Comparison of ENCODE assay signal across 11 cellular contexts in the genomic region with DNA sequence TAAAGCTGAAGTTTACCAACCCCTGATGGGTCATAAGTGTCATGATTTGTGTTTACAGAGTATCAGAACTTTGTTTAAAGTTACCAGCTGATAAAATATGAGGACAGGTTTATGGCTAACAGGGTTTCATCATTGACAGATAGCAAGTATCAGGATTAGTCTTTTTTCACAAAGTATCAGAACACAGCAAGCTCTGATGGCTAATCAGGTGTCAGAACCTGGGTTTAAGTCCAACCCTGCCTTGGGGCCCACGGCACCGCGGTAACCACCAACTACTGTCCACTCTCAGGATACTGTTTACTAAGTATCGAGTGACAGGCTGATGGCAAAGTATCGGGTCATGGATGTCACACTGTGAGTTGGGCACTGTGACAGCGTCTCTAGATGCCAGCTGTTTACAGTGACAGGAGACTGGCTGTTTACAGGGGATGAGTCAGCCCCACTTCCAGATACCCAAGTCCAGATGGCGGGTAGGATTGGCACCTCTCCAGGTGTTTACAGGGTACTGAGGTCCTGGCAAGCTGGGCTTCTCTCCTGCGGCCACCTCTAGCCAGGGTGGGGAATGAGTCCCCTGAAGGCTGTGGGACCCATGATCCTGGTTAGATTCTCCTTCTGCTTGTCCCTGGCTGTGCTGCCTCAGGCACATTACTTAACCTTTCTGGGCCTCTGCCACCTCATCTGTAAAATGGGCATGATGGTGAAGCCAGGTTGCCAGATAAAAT. TPM values are rescaled to one million over a fixed set of nuclear protein-coding genes. Genes with fewer than 3 reads are reported as not detected.
DNase-seq lines count a peak whose midpoint lies in the region; ATAC-seq and TF ChIP-seq lines count a peak whose summit lies in the region.
"Had no signal": no experiment of that assay in that cellular context is flagged by ENCODE, and none has a peak within 500 bp of the region (broad histone marks: within the 10 kb centered on the region; RNA-seq: fewer than 3 reads in every experiment).

No MANE protein-coding gene starts in this region.

- H3K36me3 ChIP-seq in osteoblast (ENCODE audit: insufficient read depth, low read length) (no peaks in the 10 kb centered on the region), ascending aorta (no peaks in the 10 kb centered on the region)
- H3K36me3 ChIP-seq in CD8-positive, alpha-beta T cell (ENCODE audit: insufficient read depth, low read length), result no peaks in the 10 kb centered on the region

- no peaks in the 10 kb centered on the region for H3K79me2 ChIP-seq in osteoblast (ENCODE audit: insufficient read depth, low read length)

- H3K27me3 Mint-ChIP-seq in CD8-positive, alpha-beta T cell (ENCODE audit: low read depth), result no peaks in the 10 kb centered on the region
- H3K27me3 Mint-ChIP-seq: naive B cell; stimulated activated memory B cell treated with anti-CD40 and anti-IgM and Interleukin-4, amounts not matched to agents 10 μg/mL and 1 μg/mL and 100 μg/mL, for 72 hours had no signal

- intact Hi-C loops in ascending aorta (cut with DNase I), result no loop called here
- intact Hi-C loops in CD8-positive, alpha-beta T cell (cut with DNase I, micrococcal nuclease), result no loop called here

- no peak overlapping the region for H3K27ac Mint-ChIP-seq in CD8-positive, alpha-beta T cell

- no peaks in the 10 kb centered on the region for H3K27me3 ChIP-seq in osteoblast (ENCODE audit: insufficient read depth, low read length)
- no peaks in the 10 kb centered on the region for H3K27me3 ChIP-seq in ascending aorta
- no peaks in the 10 kb centered on the region for H3K27me3 ChIP-seq in CD8-positive, alpha-beta T cell (ENCODE audit: insufficient read depth, low read length)

- TF ChIP-seq CTCF in osteoblast (IDR thresholded peaks at IDR 0.05; ENCODE audit: extremely low read depth, low read depth, low read length), result no peak
- TF ChIP-seq CTCF in ascending aorta (IDR thresholded peaks at IDR 0.05), result no peak
- TF ChIP-seq CTCF in CD8-positive, alpha-beta T cell (IDR thresholded peaks at IDR 0.05), result no peak

- H3K4me1 Mint-ChIP-seq in CD8-positive, alpha-beta T cell (ENCODE audit: low read depth), result peaks cover 20% of the 10 kb centered on the region

- H3K4me3 Mint-ChIP-seq in CD8-positive, alpha-beta T cell, result no peak overlapping the region
- H3K4me3 Mint-ChIP-seq: naive B cell; stimulated activated memory B cell treated with anti-CD40 and anti-IgM and Interleukin-4, amounts not matched to agents 10 μg/mL and 1 μg/mL and 100 μg/mL, for 72 hours had no signal

- no peak for ATAC-seq in CD8-positive, alpha-beta T cell
- ATAC-seq in HG03460 (IDR thresholded peaks at IDR 0.05; ENCODE audit: unreplicated experiment), result no peak
- ATAC-seq: stimulated activated memory B cell treated with anti-CD40 and anti-IgM and Interleukin-4, amounts not matched to agents 10 μg/mL and 1 μg/mL and 100 μg/mL, for 72 hours had no signal

- POLR2A ChIA-PET in CD8-positive, alpha-beta T cell (lab: Charles Lee), result interaction anchor here (0.9 to 1.4 kb wide), 3 partner anchors 9 to 16 kb away, joined by 4 to 7 read pairs (median 4); no protein-coding TSS in a partner anchor

- no peaks in the 10 kb centered on the region for H3K4me1 ChIP-seq in osteoblast (ENCODE audit: insufficient read depth, low read length)
- H3K4me1 ChIP-seq in ascending aorta, result no peaks in the 10 kb centered on the region
- H3K4me1 ChIP-seq in CD8-positive, alpha-beta T cell (ENCODE audit: insufficient read depth, low read length), result peaks cover 9% of the 10 kb centered on the region

- H3K9me3 Mint-ChIP-seq in CD8-positive, alpha-beta T cell, result no peaks in the 10 kb centered on the region
- H3K9me3 Mint-ChIP-seq: naive B cell; stimulated activated memory B cell treated with anti-CD40 and anti-IgM and Interleukin-4, amounts not matched to agents 10 μg/mL and 1 μg/mL and 100 μg/mL, for 72 hours had no signal

- no peak overlapping the region for H3K4me2 ChIP-seq in osteoblast (ENCODE audit: insufficient read depth, low read length)

- no peaks in the 10 kb centered on the region for H3K36me3 Mint-ChIP-seq in CD8-positive, alpha-beta T cell
- H3K36me3 Mint-ChIP-seq: naive B cell; stimulated activated memory B cell treated with anti-CD40 and anti-IgM and Interleukin-4, amounts not matched to agents 10 μg/mL and 1 μg/mL and 100 μg/mL, for 72 hours had no signal

- H2AFZ ChIP-seq in osteoblast (ENCODE audit: low read length), result no peak overlapping the region

- DNase-seq in DMS79 (lab: John Stamatoyannopoulos, UW) (peak; percentile 43), NCI-H2171 treated with DMSO at 0.1 percent for 48 hours (lab: John Stamatoyannopoulos, UW) (peak; percentile 95), caudate nucleus (lab: John Stamatoyannopoulos, UW) (peak in 37 of 61 donors; percentile 4 to 73 (median 33)), osteoblast (ENCODE audit: insufficient read length, low spot score, missing footprints) (peak; percentile 67), T-helper 2 cell (no peak), ascending aorta (ENCODE audit: low spot score in 2 of 2) (no peak)
- no peak for DNase-seq in CD8-positive, alpha-beta T cell
- DNase-seq: naive B cell, T-helper 9 cell had no signal

- H3K4me3 ChIP-seq in osteoblast (ENCODE audit: insufficient read depth, low read length) (no peak overlapping the region), ascending aorta (no peak overlapping the region)
- H3K4me3 ChIP-seq in CD8-positive, alpha-beta T cell (ENCODE audit: low read depth, low read length), result no peak overlapping the region

- H3K9me3 ChIP-seq in osteoblast (ENCODE audit: low read depth, low read length), result no peaks in the 10 kb centered on the region
- no peaks in the 10 kb centered on the region for H3K9me3 ChIP-seq in ascending aorta
- H3K9me3 ChIP-seq in CD8-positive, alpha-beta T cell (ENCODE audit: low read length), result no peaks in the 10 kb centered on the region

- CTCF ChIA-PET in CD8-positive, alpha-beta T cell (lab: Charles Lee), result interaction anchor here (0.7 to 1.6 kb wide), 2 partner anchors 15 to 23 kb away, joined by 3 to 5 read pairs; no protein-coding TSS in a partner anchor

- H4K20me1 ChIP-seq in osteoblast (ENCODE audit: insufficient read depth, low read length), result no peaks in the 10 kb centered on the region

- H3K27ac ChIP-seq in caudate nucleus (ENCODE audit: low read depth, low read length) (peak overlapping the region; percentile 42), osteoblast (ENCODE audit: low read depth, low read length) (no peak overlapping the region), ascending aorta (no peak overlapping the region)
- no peak overlapping the region for H3K27ac ChIP-seq in CD8-positive, alpha-beta T cell (ENCODE audit: low read depth, low read length)

RNA-seq across cellular contexts. Expression of a gene that starts 21.8 kb away (rescaled TPM):
- total RNA-seq in osteoblast (15.9 and 22.4 TPM in 2 replicates), ascending aorta (443 TPM)
- 100 to 1,000 TPM; 288 to 303 TPM for total RNA-seq in CD8-positive, alpha-beta T cell

RNA-seq across cellular contexts. Expression of a gene that starts 57.0 kb away (rescaled TPM):
- total RNA-seq in osteoblast (0.29 and 0.72 TPM in 2 replicates), ascending aorta (1.5 TPM)
- 10 to 100 TPM; 22.7 to 25.6 TPM for total RNA-seq in CD8-positive, alpha-beta T cell

Comparison
In these comparisons a context has a peak if more than half of its experiments do, and no peak if none do; other contexts are left out.
1. DNase-seq: peak in DMS79 (single experiment), NCI-H2171 treated with DMSO at 0.1 percent for 48 hours (single experiment), caudate nucleus (37 of 61) and osteoblast (single experiment); none in T-helper 2 cell (0 of 5), ascending aorta (0 of 2) and CD8-positive, alpha-beta T cell (0 of 7).
2. RNA of a gene that starts 21.8 kb away (total RNA-seq): 443 TPM in ascending aorta (single experiment) and 288 to 303 TPM in CD8-positive, alpha-beta T cell; 15.9 to 22.4 TPM in osteoblast; every median in the first group is over 10 times any median in the second.